13 cellular contexts compared by ENCODE assay signal in the genomic region with DNA sequence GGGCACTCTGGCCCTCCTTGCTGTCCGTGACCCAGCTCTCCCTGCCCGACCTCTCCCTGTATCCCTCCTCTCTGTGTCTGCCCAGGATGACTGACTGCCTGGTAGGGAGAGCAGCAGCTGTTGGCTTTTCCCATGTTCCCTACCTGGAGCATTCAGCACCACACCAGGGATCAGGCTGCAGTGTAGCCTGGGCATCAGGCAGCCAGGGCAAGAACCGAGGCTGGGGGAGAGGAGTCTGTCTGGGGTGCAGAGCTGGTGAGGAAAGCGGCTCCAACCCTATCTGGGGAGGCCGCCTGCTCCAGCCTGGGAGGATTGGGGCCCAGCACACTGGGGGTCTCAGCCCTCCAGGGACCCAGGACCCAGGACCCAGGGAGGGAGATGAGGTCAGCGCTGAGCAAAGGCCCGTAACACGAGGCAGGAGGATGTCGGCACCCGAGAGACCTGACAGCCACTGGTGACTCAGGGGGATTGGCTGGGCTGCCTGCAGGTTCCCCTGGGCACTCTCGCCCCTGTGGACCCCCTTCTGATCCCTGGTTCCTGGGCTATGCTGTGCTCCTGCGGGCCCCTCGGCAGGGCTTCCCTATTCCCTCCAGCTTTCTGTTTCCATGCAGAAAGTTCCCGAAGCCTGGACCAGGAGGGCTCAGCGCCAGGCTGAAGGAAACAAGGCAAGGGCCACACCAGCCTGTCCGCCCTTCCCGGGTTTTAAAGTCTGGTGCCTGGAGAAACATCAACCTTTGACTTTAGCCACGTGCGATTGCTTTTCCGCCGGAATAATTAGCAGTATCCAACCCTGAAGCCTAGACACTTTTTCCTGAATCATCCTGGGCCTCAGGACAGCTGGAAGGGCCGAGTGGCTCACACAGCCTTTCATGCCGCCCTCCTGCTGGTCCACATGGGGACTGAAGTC.
DNase-seq lines count a peak whose midpoint lies in the region; ATAC-seq and TF ChIP-seq lines count a peak whose summit lies in the region.
"Had no signal": no experiment of that assay in that cellular context is flagged by ENCODE, and none has a peak within 500 bp of the region (broad histone marks: within the 10 kb centered on the region; RNA-seq: fewer than 3 reads in every experiment).

No MANE protein-coding gene starts in this region.

- no peak for ATAC-seq in activated naive CD8-positive, alpha-beta T cell treated with anti-CD3 and anti-CD28 coated beads, Interleukin-2, amount 50 U/mL, for 24 hours
- ATAC-seq in gastroesophageal sphincter: no peak
- ATAC-seq in upper lobe of right lung: no peak

- no peaks in the 10 kb centered on the region for H3K9me3 ChIP-seq in gastroesophageal sphincter
- H3K9me3 ChIP-seq in upper lobe of right lung: no peaks in the 10 kb centered on the region
- H3K9me3 ChIP-seq: SJSA1 had no signal

- H3K9me3 Mint-ChIP-seq in activated naive CD8-positive, alpha-beta T cell (ENCODE audit: low read depth): no peaks in the 10 kb centered on the region
- no peaks in the 10 kb centered on the region for H3K9me3 Mint-ChIP-seq in activated naive CD8-positive, alpha-beta T cell treated with anti-CD3 and anti-CD28 coated beads, Interleukin-2, amount 50 U/mL, for 24 hours
- no peaks in the 10 kb centered on the region for H3K9me3 Mint-ChIP-seq in osteocyte (ENCODE audit: unreplicated experiment)
- H3K9me3 Mint-ChIP-seq: activated CD4-positive, alpha-beta T cell treated with anti-CD3 and anti-CD28 coated beads, Interleukin-2, amount 10 ng/mL, durations not matched to agents 24 days and 14 days had no signal

- H3K27me3 ChIP-seq in gastroesophageal sphincter (no peaks in the 10 kb centered on the region), upper lobe of right lung (no peaks in the 10 kb centered on the region)
- H3K27me3 ChIP-seq: SJSA1 had no signal

- no peak for DNase-seq in activated naive CD8-positive, alpha-beta T cell treated with anti-CD3 and anti-CD28 coated beads, Interleukin-2, amount 50 U/mL, for 24 hours
- peak; percentile 80 for DNase-seq in osteocyte (ENCODE audit: extremely low spot score, unreplicated experiment)
- DNase-seq in upper lobe of right lung: peak; percentile 45
- DNase-seq in dedifferentiated amniotic fluid mesenchymal stem cell (ENCODE audit: extremely low spot score): no peak
- DNase-seq in NCI-H128 (lab: John Stamatoyannopoulos, UW; ENCODE audit: unreplicated experiment): no peak
- no peak for DNase-seq in NCI-H2171 treated with DMSO at 0.1 percent for 48 hours (lab: John Stamatoyannopoulos, UW)
- DNase-seq: AML-193, NCI-H524 had no signal

- no peak overlapping the region for H3K4me3 ChIP-seq in gastroesophageal sphincter
- H3K4me3 ChIP-seq in upper lobe of right lung: no peak overlapping the region
- H3K4me3 ChIP-seq: SJSA1 had no signal

- peak overlapping the region; percentile 81 for H3K27ac Mint-ChIP-seq in activated naive CD8-positive, alpha-beta T cell
- H3K27ac Mint-ChIP-seq in activated naive CD8-positive, alpha-beta T cell treated with anti-CD3 and anti-CD28 coated beads, Interleukin-2, amount 50 U/mL, for 24 hours: no peak overlapping the region
- peak overlapping the region; percentile 97 for H3K27ac Mint-ChIP-seq in osteocyte (ENCODE audit: unreplicated experiment)
- H3K27ac Mint-ChIP-seq: activated CD4-positive, alpha-beta T cell treated with anti-CD3 and anti-CD28 coated beads, Interleukin-2, amount 10 ng/mL, durations not matched to agents 24 days and 14 days had no signal

- H3K27ac ChIP-seq in gastroesophageal sphincter (peak overlapping the region in 3 of 4 donors; percentile 58 to 64 (median 60)), upper lobe of right lung (no peak overlapping the region)
- H3K27ac ChIP-seq: SJSA1 had no signal

- TF ChIP-seq EP300 in gastroesophageal sphincter (IDR thresholded peaks at IDR 0.05): no peak

- H3K4me1 ChIP-seq in gastroesophageal sphincter: peaks cover 4 to 82% (median 36%) of the 10 kb centered on the region in 3 donors
- H3K4me1 ChIP-seq in upper lobe of right lung: peaks cover 54% of the 10 kb centered on the region

- H3K36me3 Mint-ChIP-seq in activated naive CD8-positive, alpha-beta T cell: no peaks in the 10 kb centered on the region
- no peaks in the 10 kb centered on the region for H3K36me3 Mint-ChIP-seq in activated naive CD8-positive, alpha-beta T cell treated with anti-CD3 and anti-CD28 coated beads, Interleukin-2, amount 50 U/mL, for 24 hours (ENCODE audit: low read depth)
- no peaks in the 10 kb centered on the region for H3K36me3 Mint-ChIP-seq in osteocyte (ENCODE audit: unreplicated experiment)
- H3K36me3 Mint-ChIP-seq: brain had no signal

- TF ChIP-seq CTCF in gastroesophageal sphincter (IDR thresholded peaks at IDR 0.05): peak in 1 of 4 experiments; percentile 10
- no peak for TF ChIP-seq CTCF in osteocyte (IDR thresholded peaks at IDR 0.05)
- no peak for TF ChIP-seq CTCF in upper lobe of right lung (IDR thresholded peaks at IDR 0.05)

- 84 to 96% methylated on average over 9 to 10 of the region's 23 CpGs for WGBS in gastroesophageal sphincter (ENCODE audit: low coverage in 1 of 2), 2 donors

- H3K36me3 ChIP-seq in gastroesophageal sphincter: no peaks in the 10 kb centered on the region
- no peaks in the 10 kb centered on the region for H3K36me3 ChIP-seq in upper lobe of right lung
- H3K36me3 ChIP-seq: SJSA1 had no signal

- H3K4me3 Mint-ChIP-seq in activated naive CD8-positive, alpha-beta T cell: peak overlapping the region; percentile 20
- no peak overlapping the region for H3K4me3 Mint-ChIP-seq in activated naive CD8-positive, alpha-beta T cell treated with anti-CD3 and anti-CD28 coated beads, Interleukin-2, amount 50 U/mL, for 24 hours
- no peak overlapping the region for H3K4me3 Mint-ChIP-seq in osteocyte (ENCODE audit: unreplicated experiment)

- peaks cover 78% of the 10 kb centered on the region for H3K4me1 Mint-ChIP-seq in activated naive CD8-positive, alpha-beta T cell (ENCODE audit: low read depth)
- peaks cover 75% of the 10 kb centered on the region for H3K4me1 Mint-ChIP-seq in activated naive CD8-positive, alpha-beta T cell treated with anti-CD3 and anti-CD28 coated beads, Interleukin-2, amount 50 U/mL, for 24 hours
- H3K4me1 Mint-ChIP-seq in osteocyte (ENCODE audit: unreplicated experiment): peaks cover 73% of the 10 kb centered on the region

- intact Hi-C loops in upper lobe of right lung (cut with DNase I): no loop called here

- H3K27me3 Mint-ChIP-seq in activated naive CD8-positive, alpha-beta T cell: no peaks in the 10 kb centered on the region
- H3K27me3 Mint-ChIP-seq in activated naive CD8-positive, alpha-beta T cell treated with anti-CD3 and anti-CD28 coated beads, Interleukin-2, amount 50 U/mL, for 24 hours: no peaks in the 10 kb centered on the region
- no peaks in the 10 kb centered on the region for H3K27me3 Mint-ChIP-seq in osteocyte (ENCODE audit: unreplicated experiment)

- TF ChIP-seq POLR2A in gastroesophageal sphincter (IDR thresholded peaks at IDR 0.05): no peak

Comparison
In these comparisons a context has a peak if more than half of its experiments do, and no peak if none do; other contexts are left out.
1. DNase-seq: peak in osteocyte (single experiment) and upper lobe of right lung (single experiment); none in activated naive CD8-positive, alpha-beta T cell treated with anti-CD3 and anti-CD28 coated beads, Interleukin-2, amount 50 U/mL, for 24 hours (single experiment), dedifferentiated amniotic fluid mesenchymal stem cell (single experiment), NCI-H128 (single experiment) and NCI-H2171 treated with DMSO at 0.1 percent for 48 hours (single experiment).